8 cellular contexts compared by ENCODE assay signal in the genomic region with DNA sequence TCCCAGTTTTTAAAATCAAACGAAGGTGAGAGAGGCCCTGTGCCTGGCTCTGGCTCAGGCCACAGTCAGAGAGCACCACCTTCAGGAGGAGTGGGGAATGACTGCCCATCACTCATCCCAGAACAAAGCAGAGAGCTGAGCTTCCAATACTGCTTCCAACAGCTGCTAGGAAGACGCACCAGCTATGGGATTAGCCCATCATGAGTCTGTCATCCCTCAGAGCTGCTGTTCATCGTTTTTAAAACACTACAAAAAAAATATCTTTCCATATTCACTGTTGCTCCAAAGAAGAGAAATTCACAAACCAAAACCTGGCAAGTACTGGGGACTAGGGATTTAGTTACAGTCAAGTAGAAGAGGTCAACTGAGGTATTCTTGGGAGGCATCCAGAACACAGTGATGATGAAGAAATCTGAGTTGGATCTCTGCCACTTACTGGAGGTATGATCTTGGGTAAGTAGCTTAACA.
DNase-seq lines count a peak whose midpoint lies in the region; ATAC-seq, FAIRE-seq and TF ChIP-seq lines count a peak whose summit lies in the region.

No MANE protein-coding gene starts in this region.

- DNase-seq in Ammon's horn (ENCODE audit: low spot score) (peak; percentile 83), HS-5 (ENCODE audit: low read depth) (peak; percentile 33), Panc1 (ENCODE audit: low read depth, low spot score) (peak; percentile 27), breast epithelium (ENCODE audit: low spot score in 2 of 2) (no peak), iPS-NIHi7 (ENCODE audit: extremely low spot score) (peak; percentile 81), small intestine (peak; percentile 36), GDM1 (lab: John Stamatoyannopoulos, UW) (no peak)

- POLR2A ChIA-PET in Panc1 (lab: Charles Lee), result no interaction called here

- CTCF ChIA-PET in Panc1 (lab: Charles Lee), result no interaction called here

- H3K4me3 ChIP-seq in Panc1 (ENCODE audit: low read depth in 2 of 2, low read length in 2 of 2) (no peak overlapping the region), breast epithelium (no peak overlapping the region), small intestine (ENCODE audit: low read depth in 1 of 2, low read length in 2 of 2) (no peak overlapping the region)

- no TSS peak for BruUV-seq in Panc1 (replicated peaks; lab: Mats Ljungman, UMichigan)

- TF ChIP-seq POLR2A in breast epithelium (IDR thresholded peaks at IDR 0.05), result no peak

- FAIRE-seq in small intestine (lab: Jason Lieb, UNC), result no peak

- ATAC-seq in GM18511 (IDR thresholded peaks at IDR 0.05; ENCODE audit: unreplicated experiment) (peak; percentile 74), Panc1 (peak; percentile 85)

- no peaks in the 10 kb centered on the region for H3K27me3 ChIP-seq in Panc1 (ENCODE audit: control insufficient read depth, insufficient read depth, low read length)
- H3K27me3 ChIP-seq in breast epithelium, result no peaks in the 10 kb centered on the region
- no peaks in the 10 kb centered on the region for H3K27me3 ChIP-seq in small intestine (ENCODE audit: control insufficient read depth in 2 of 2, insufficient read depth in 2 of 2, low read length in 2 of 2)

- H3K27ac ChIP-seq in Panc1 (ENCODE audit: low read length) (no peak overlapping the region), breast epithelium (peak overlapping the region in 1 of 2 donors; percentile 35), small intestine (ENCODE audit: low read depth in 1 of 2, low read length in 1 of 2) (no peak overlapping the region)

- H3K36me3 ChIP-seq in Panc1 (ENCODE audit: control insufficient read depth, insufficient read depth, low read length) (peaks cover 3% of the 10 kb centered on the region; the same call in 1 of the 2 replicates), breast epithelium (no peaks in the 10 kb centered on the region), small intestine (ENCODE audit: control insufficient read depth in 2 of 2, insufficient read depth in 2 of 2, low read length in 2 of 2) (peaks cover 4% of the 10 kb centered on the region in 2 donors)

- intact Hi-C loops in Panc1 (cut with micrococcal nuclease; ENCODE audit: unreplicated experiment) (no loop called here), breast epithelium (cut with DNase I; ENCODE audit: low total_unique reads) (no loop called here)

- no peaks in the 10 kb centered on the region for H3K9me3 ChIP-seq in Panc1 (ENCODE audit: control insufficient read depth, insufficient read depth, low read depth, low read length)
- H3K9me3 ChIP-seq in breast epithelium, result no peaks in the 10 kb centered on the region
- no peaks in the 10 kb centered on the region for H3K9me3 ChIP-seq in small intestine (ENCODE audit: control insufficient read depth, low read depth)

- H3K4me1 ChIP-seq in Panc1 (ENCODE audit: control insufficient read depth, insufficient read depth, low read length), result no peaks in the 10 kb centered on the region
- H3K4me1 ChIP-seq in breast epithelium, result peaks cover 0 to 14% of the 10 kb centered on the region in 2 donors
- H3K4me1 ChIP-seq in small intestine (ENCODE audit: control insufficient read depth in 2 of 2, insufficient read depth in 1 of 2, low read depth in 1 of 2, low read length in 1 of 2), result no peaks in the 10 kb centered on the region

- in situ Hi-C loops in Panc1 (cut with HindIII; ENCODE audit: low pct_unique_long_range_greater_than_20kb, low sequenced_read_pairs), result no loop called here

- peak; percentile 82 for TF ChIP-seq CTCF in Panc1 (IDR thresholded peaks at IDR 0.05)
- peak; percentile 59 to 79 (median 75) for TF ChIP-seq CTCF in breast epithelium (IDR thresholded peaks at IDR 0.05)

- WGBS in small intestine, 3 donors, result 25 to 43% (median 42%) methylated on average over 3 of the region's 3 CpGs

Comparison
In these comparisons a context has a peak if more than half of its experiments do, and no peak if none do; other contexts are left out.
1. DNase-seq: peak in Ammon's horn (single experiment), HS-5 (single experiment), Panc1 (single experiment), iPS-NIHi7 (single experiment) and small intestine (single experiment); none in breast epithelium (0 of 2) and GDM1 (single experiment).